In genomic region chr1:193121616-193122593, GRCh38 we compare ENCODE assay signal across 1 cellular context.
TF ChIP-seq lines count a peak whose summit lies in the region.

TSS of gene CDC73 (plus strand) at chr1:193122031. CDS start at chr1:193122201, 170 bp downstream.

TF ChIP-seq in GM23338, 12 proteins besides CTCF, POLR2A, EP300 and RAD21 (continued from another document):
- TF ChIP-seq ZNF462 (CRISPR knock-in tag; IDR thresholded peaks at IDR 0.05) = peak; percentile 51; the same call in 1 of the 2 replicates
- no peak for TF ChIP-seq EZH2 (IDR thresholded peaks at IDR 0.05; ENCODE audit: low read depth, unreplicated experiment)
- no peak for TF ChIP-seq JUNB (IDR thresholded peaks at IDR 0.05; ENCODE audit: unreplicated experiment)
- TF ChIP-seq CREB1 (CRISPR knock-in tag; IDR thresholded peaks at IDR 0.05; ENCODE audit: low read depth) = peak; percentile 37; the same call in 1 of the 2 replicates
- TF ChIP-seq ZNF114 (CRISPR knock-in tag; IDR thresholded peaks at IDR 0.05) = no peak
- no peak for TF ChIP-seq ZNF331 (CRISPR knock-in tag; IDR thresholded peaks at IDR 0.05; ENCODE audit: low read depth)
- no peak for TF ChIP-seq STAT1 (IDR thresholded peaks at IDR 0.05; ENCODE audit: unreplicated experiment)
- no peak for TF ChIP-seq EZH2phosphoT487 (IDR thresholded peaks at IDR 0.05; ENCODE audit: unreplicated experiment)
- peak; percentile 67 for TF ChIP-seq POLR2AphosphoS5 (IDR thresholded peaks at IDR 0.05; ENCODE audit: low read depth)
- TF ChIP-seq, protein P1, sequence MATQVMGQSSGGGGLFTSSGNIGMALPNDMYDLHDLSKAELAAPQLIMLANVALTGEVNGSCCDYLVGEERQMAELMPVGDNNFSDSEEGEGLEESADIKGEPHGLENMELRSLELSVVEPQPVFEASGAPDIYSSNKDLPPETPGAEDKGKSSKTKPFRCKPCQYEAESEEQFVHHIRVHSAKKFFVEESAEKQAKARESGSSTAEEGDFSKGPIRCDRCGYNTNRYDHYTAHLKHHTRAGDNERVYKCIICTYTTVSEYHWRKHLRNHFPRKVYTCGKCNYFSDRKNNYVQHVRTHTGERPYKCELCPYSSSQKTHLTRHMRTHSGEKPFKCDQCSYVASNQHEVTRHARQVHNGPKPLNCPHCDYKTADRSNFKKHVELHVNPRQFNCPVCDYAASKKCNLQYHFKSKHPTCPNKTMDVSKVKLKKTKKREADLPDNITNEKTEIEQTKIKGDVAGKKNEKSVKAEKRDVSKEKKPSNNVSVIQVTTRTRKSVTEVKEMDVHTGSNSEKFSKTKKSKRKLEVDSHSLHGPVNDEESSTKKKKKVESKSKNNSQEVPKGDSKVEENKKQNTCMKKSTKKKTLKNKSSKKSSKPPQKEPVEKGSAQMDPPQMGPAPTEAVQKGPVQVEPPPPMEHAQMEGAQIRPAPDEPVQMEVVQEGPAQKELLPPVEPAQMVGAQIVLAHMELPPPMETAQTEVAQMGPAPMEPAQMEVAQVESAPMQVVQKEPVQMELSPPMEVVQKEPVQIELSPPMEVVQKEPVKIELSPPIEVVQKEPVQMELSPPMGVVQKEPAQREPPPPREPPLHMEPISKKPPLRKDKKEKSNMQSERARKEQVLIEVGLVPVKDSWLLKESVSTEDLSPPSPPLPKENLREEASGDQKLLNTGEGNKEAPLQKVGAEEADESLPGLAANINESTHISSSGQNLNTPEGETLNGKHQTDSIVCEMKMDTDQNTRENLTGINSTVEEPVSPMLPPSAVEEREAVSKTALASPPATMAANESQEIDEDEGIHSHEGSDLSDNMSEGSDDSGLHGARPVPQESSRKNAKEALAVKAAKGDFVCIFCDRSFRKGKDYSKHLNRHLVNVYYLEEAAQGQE (IDR thresholded peaks at IDR 0.05; ENCODE audit: unreplicated experiment) = peak; percentile 5
